Comparison of ENCODE assay signal across 12 cellular contexts in genomic region chr1:22527555-22528296, GRCh38. TPM values are rescaled to one million over a fixed set of nuclear protein-coding genes. Genes with fewer than 3 reads are reported as not detected.
DNase-seq lines count a peak whose midpoint lies in the region; ATAC-seq and TF ChIP-seq lines count a peak whose summit lies in the region.
"Had no signal": no experiment of that assay in that cellular context is flagged by ENCODE, and none has a peak within 500 bp of the region (broad histone marks: within the 10 kb centered on the region; RNA-seq: fewer than 3 reads in every experiment).

No MANE protein-coding gene starts in this region.

- peaks cover 7% of the 10 kb centered on the region for H3K27me3 Mint-ChIP-seq in GM23338 (ENCODE audit: insufficient read depth, low read depth, poor library complexity)
- H3K27me3 Mint-ChIP-seq in activated CD4-positive, alpha-beta memory T cell treated with anti-CD3 and anti-CD28 coated beads, Interleukin-2, amount 10 ng/mL, durations not matched to agents 7 days and 5 days: no peaks in the 10 kb centered on the region
- H3K27me3 Mint-ChIP-seq: activated CD4-positive, alpha-beta T cell treated with anti-CD3 and anti-CD28 coated beads, Interleukin-2, amount 10 ng/mL, durations not matched to agents 7 days and 5 days; activated naive CD8-positive, alpha-beta T cell; CD4-positive, alpha-beta memory T cell had no signal

- H3K27ac ChIP-seq in 22Rv1 (no peak overlapping the region), GM23338 (ENCODE audit: low read depth) (no peak overlapping the region), WERI-Rb-1 (no peak overlapping the region), esophagus squamous epithelium (no peak overlapping the region)

- H3K36me3 ChIP-seq in GM23338 (ENCODE audit: insufficient read depth) (peaks cover 11% of the 10 kb centered on the region; the same call in 1 of the 2 replicates), WERI-Rb-1 (peaks cover 38% of the 10 kb centered on the region), esophagus squamous epithelium (peaks cover 8 to 55% (median 18%) of the 10 kb centered on the region in 3 donors)

- no peak for TF ChIP-seq POLR2A in esophagus squamous epithelium (IDR thresholded peaks at IDR 0.05)

- 0 out of 2 replicates have a peak, but pooled peaks have one; percentile 8 for TF ChIP-seq CTCF in 22Rv1 (IDR thresholded peaks at IDR 0.05)
- TF ChIP-seq CTCF in GM23338 (conservative IDR thresholded peaks at IDR 0.05; ENCODE audit: low read depth in 2 of 2): peak; percentile 42 to 69
- peak; percentile 51 for TF ChIP-seq CTCF in WERI-Rb-1 (IDR thresholded peaks at IDR 0.05; ENCODE audit: low read depth, low read length)
- peak in 1 of 6 experiments; percentile 3 for TF ChIP-seq CTCF in esophagus squamous epithelium (IDR thresholded peaks at IDR 0.05)

- no peak overlapping the region for H3K4me3 Mint-ChIP-seq in GM23338
- no peak overlapping the region for H3K4me3 Mint-ChIP-seq in activated CD4-positive, alpha-beta memory T cell treated with anti-CD3 and anti-CD28 coated beads, Interleukin-2, amount 10 ng/mL, durations not matched to agents 7 days and 5 days
- H3K4me3 Mint-ChIP-seq: activated CD4-positive, alpha-beta T cell treated with anti-CD3 and anti-CD28 coated beads, Interleukin-2, amount 10 ng/mL, durations not matched to agents 7 days and 5 days; activated naive CD8-positive, alpha-beta T cell; CD4-positive, alpha-beta memory T cell had no signal

- H3K4me2 ChIP-seq in GM23338: no peak overlapping the region

- no peaks in the 10 kb centered on the region for H3K9me2 ChIP-seq in GM23338 (ENCODE audit: insufficient read depth)

- no peaks in the 10 kb centered on the region for H3K79me2 ChIP-seq in GM23338 (replicated peaks; ENCODE audit: insufficient read depth)

- no peaks in the 10 kb centered on the region for H4K20me1 ChIP-seq in GM23338 (replicated peaks; ENCODE audit: insufficient read depth)

- H3K9me3 Mint-ChIP-seq in GM23338: no peaks in the 10 kb centered on the region
- no peaks in the 10 kb centered on the region for H3K9me3 Mint-ChIP-seq in activated CD4-positive, alpha-beta memory T cell treated with anti-CD3 and anti-CD28 coated beads, Interleukin-2, amount 10 ng/mL, durations not matched to agents 7 days and 5 days
- H3K9me3 Mint-ChIP-seq: activated CD4-positive, alpha-beta T cell treated with anti-CD3 and anti-CD28 coated beads, Interleukin-2, amount 10 ng/mL, durations not matched to agents 7 days and 5 days; CD4-positive, alpha-beta memory T cell had no signal

- no peak overlapping the region for H3K27ac Mint-ChIP-seq in GM23338
- H3K27ac Mint-ChIP-seq in activated CD4-positive, alpha-beta memory T cell treated with anti-CD3 and anti-CD28 coated beads, Interleukin-2, amount 10 ng/mL, durations not matched to agents 7 days and 5 days: no peak overlapping the region
- H3K27ac Mint-ChIP-seq: activated CD4-positive, alpha-beta T cell treated with anti-CD3 and anti-CD28 coated beads, Interleukin-2, amount 10 ng/mL, durations not matched to agents 7 days and 5 days; activated naive CD8-positive, alpha-beta T cell; CD4-positive, alpha-beta memory T cell had no signal

- 79 to 81% methylated on average over 4 to 15 of the region's 15 CpGs for WGBS in esophagus squamous epithelium, 2 donors

- intact Hi-C loops in esophagus squamous epithelium (cut with DNase I): loop anchor here (10.0 kb wide), 1 partner anchor 117 kb away; the partner anchor contains the start of gene C1QC

- H2AFZ ChIP-seq in GM23338: no peak overlapping the region

- H3K27me3 ChIP-seq in GM23338 (ENCODE audit: insufficient read depth): no peaks in the 10 kb centered on the region
- no peaks in the 10 kb centered on the region for H3K27me3 ChIP-seq in WERI-Rb-1 (ENCODE audit: insufficient read depth, low read depth, severe bottlenecking)
- no peaks in the 10 kb centered on the region for H3K27me3 ChIP-seq in esophagus squamous epithelium

- ATAC-seq in GM23338 (peak; percentile 78), GM19463 (IDR thresholded peaks at IDR 0.05; ENCODE audit: unreplicated experiment) (no peak)

- H3K9me3 ChIP-seq in WERI-Rb-1 (ENCODE audit: severe bottlenecking) (no peaks in the 10 kb centered on the region), esophagus squamous epithelium (no peaks in the 10 kb centered on the region)

- H3K4me1 ChIP-seq in GM23338 (ENCODE audit: insufficient read depth): no peaks in the 10 kb centered on the region
- peaks cover 0 to 21% (median 6%) of the 10 kb centered on the region in 3 donors for H3K4me1 ChIP-seq in esophagus squamous epithelium

- DNase-seq in GM23338 (ENCODE audit: low spot score) (peak; percentile 57), WERI-Rb-1 (peak; percentile 36), inferior parietal cortex (ENCODE audit: extremely low spot score) (peak; percentile 33), esophagus squamous epithelium (lab: John Stamatoyannopoulos, UW) (no peak), hypothalamus (lab: John Stamatoyannopoulos, UW) (no peak)
- DNase-seq in activated CD4-positive, alpha-beta memory T cell treated with anti-CD3 and anti-CD28 coated beads, Interleukin-2, amount 10 ng/mL, durations not matched to agents 7 days and 5 days: no peak
- DNase-seq: activated CD4-positive, alpha-beta T cell treated with anti-CD3 and anti-CD28 coated beads, Interleukin-2, amount 10 ng/mL, durations not matched to agents 7 days and 5 days; CD4-positive, alpha-beta memory T cell; Right ventricle myocardium superior had no signal

- CTCF ChIA-PET in activated CD4-positive, alpha-beta memory T cell treated with anti-CD3 and anti-CD28 coated beads, Interleukin-2, amount 10 ng/mL, durations not matched to agents 7 days and 5 days (lab: Charles Lee): interaction anchor here (1.4 kb wide), 1 partner anchor 114 kb away, joined by 3 read pairs; no protein-coding TSS in a partner anchor

- H3F3A ChIP-seq in GM23338 (replicated peaks; ENCODE audit: low read depth): no peaks in the 10 kb centered on the region

- no peaks in the 10 kb centered on the region; the same call in 2 of the 3 replicates for H3K4me1 Mint-ChIP-seq in GM23338
- H3K4me1 Mint-ChIP-seq in activated CD4-positive, alpha-beta memory T cell treated with anti-CD3 and anti-CD28 coated beads, Interleukin-2, amount 10 ng/mL, durations not matched to agents 7 days and 5 days: no peaks in the 10 kb centered on the region
- H3K4me1 Mint-ChIP-seq: activated CD4-positive, alpha-beta T cell treated with anti-CD3 and anti-CD28 coated beads, Interleukin-2, amount 10 ng/mL, durations not matched to agents 7 days and 5 days; CD4-positive, alpha-beta memory T cell had no signal

- POLR2A ChIA-PET in activated CD4-positive, alpha-beta memory T cell treated with anti-CD3 and anti-CD28 coated beads, Interleukin-2, amount 10 ng/mL, durations not matched to agents 7 days and 5 days (lab: Charles Lee): no interaction called here

- H3K4me3 ChIP-seq in GM23338 (no peak overlapping the region), WERI-Rb-1 (ENCODE audit: low read depth, low read length) (no peak overlapping the region), esophagus squamous epithelium (no peak overlapping the region)

- peaks cover 6% of the 10 kb centered on the region; the same call in 1 of the 3 replicates for H3K36me3 Mint-ChIP-seq in GM23338 (ENCODE audit: low read depth)
- H3K36me3 Mint-ChIP-seq in activated CD4-positive, alpha-beta memory T cell treated with anti-CD3 and anti-CD28 coated beads, Interleukin-2, amount 10 ng/mL, durations not matched to agents 7 days and 5 days (ENCODE audit: low read depth): peaks cover 3% of the 10 kb centered on the region
- H3K36me3 Mint-ChIP-seq: activated naive CD8-positive, alpha-beta T cell had no signal

TF ChIP-seq in GM23338, 12 proteins besides CTCF, POLR2A, EP300 and RAD21:
- TF ChIP-seq REST (IDR thresholded peaks at IDR 0.05; ENCODE audit: unreplicated experiment): no peak

RNA-seq across cellular contexts. Expression of gene EPHA8, which starts 35.6 kb away (rescaled TPM):
- total RNA-seq in GM23338 (2014; rRNA removed; shearing (Covaris generic)): 2.0 and 5.0 TPM in 2 replicates
- 2.0 and 2.3 TPM in 2 replicates for polyA plus RNA-seq in GM23338 (2016; fragmentation: Nextera tagmentation; extraction: Ambion mirVana)
- total RNA-seq in activated CD4-positive, alpha-beta memory T cell treated with anti-CD3 and anti-CD28 coated beads, Interleukin-2, amount 10 ng/mL, durations not matched to agents 7 days and 5 days: not detected
- total RNA-seq in esophagus squamous epithelium: under 1 TPM in 2 of 4 donors, not detected in 2; 0.19 to 0.44 TPM
- total RNA-seq: activated CD4-positive, alpha-beta T cell treated with anti-CD3 and anti-CD28 coated beads, Interleukin-2, amount 10 ng/mL, durations not matched to agents 7 days and 5 days; CD4-positive, alpha-beta memory T cell; Right ventricle myocardium superior had no signal
- polyA plus RNA-seq: CD4-positive, alpha-beta memory T cell had no signal

Comparison
In these comparisons a context has a peak if more than half of its experiments do, and no peak if none do; other contexts are left out.
1. DNase-seq: peak in GM23338 (single experiment), WERI-Rb-1 (single experiment) and inferior parietal cortex (single experiment); none in activated CD4-positive, alpha-beta memory T cell treated with anti-CD3 and anti-CD28 coated beads, Interleukin-2, amount 10 ng/mL, durations not matched to agents 7 days and 5 days (single experiment), esophagus squamous epithelium (single experiment) and hypothalamus (0 of 51).